ENCODE assay signal across 9 cellular contexts in genomic region chr2:7037340-7038333, GRCh38.
DNase-seq lines count a peak whose midpoint lies in the region; ATAC-seq, FAIRE-seq and TF ChIP-seq lines count a peak whose summit lies in the region.
"Had no signal": no experiment of that assay in that cellular context is flagged by ENCODE, and none has a peak within 500 bp of the region (broad histone marks: within the 10 kb centered on the region; RNA-seq: fewer than 3 reads in every experiment).

No MANE protein-coding gene starts in this region.

- H3K79me2 ChIP-seq in endothelial cell of umbilical vein (ENCODE audit: control insufficient read depth, insufficient read depth, low read length), result no peaks in the 10 kb centered on the region

- H3K9me1 ChIP-seq in endothelial cell of umbilical vein (replicated peaks; ENCODE audit: control insufficient read depth, extremely low read depth, insufficient read depth, low read length), result no peaks in the 10 kb centered on the region

- H3K4me3 ChIP-seq in endothelial cell of umbilical vein (replicated peaks in 1 of 3; ENCODE audit: insufficient read depth in 1 of 3, low read depth in 1 of 3, low read length in 3 of 3), result no peak overlapping the region

- intact Hi-C loops in activated CD8-positive, alpha-beta T cell treated with anti-CD3 and anti-CD28 coated beads for 36 hours (cut with micrococcal nuclease), result no loop called here
- intact Hi-C loops in endothelial cell of umbilical vein (cut with micrococcal nuclease), result loop anchor here (1.0 to 2.0 kb wide), 3 partner anchors 47 to 141 kb away; no protein-coding TSS in a partner anchor

- no peaks in the 10 kb centered on the region for H3K27me3 Mint-ChIP-seq in activated CD8-positive, alpha-beta T cell treated with anti-CD3 and anti-CD28 coated beads for 36 hours

- FAIRE-seq in endothelial cell of umbilical vein (lab: Jason Lieb, UNC), result peak; percentile 87

- H3K9me3 Mint-ChIP-seq in activated CD8-positive, alpha-beta T cell treated with anti-CD3 and anti-CD28 coated beads for 36 hours, result no peaks in the 10 kb centered on the region
- H3K9me3 Mint-ChIP-seq: IgD-negative memory B cell had no signal

- H3K9me3 ChIP-seq in endothelial cell of umbilical vein (replicated peaks; ENCODE audit: control insufficient read depth, insufficient read depth, low read length), result no peaks in the 10 kb centered on the region

- H4K20me1 ChIP-seq in endothelial cell of umbilical vein (replicated peaks; ENCODE audit: control insufficient read depth, extremely low read depth, insufficient read depth, low read length), result no peaks in the 10 kb centered on the region

- DNase-seq in AML-193 (lab: John Stamatoyannopoulos, UW), result peak; percentile 33 to 34
- DNase-seq in NCI-H510A treated with DMSO at 0.1 percent for 48 hours (lab: John Stamatoyannopoulos, UW), result peak; percentile 66
- DNase-seq in activated CD8-positive, alpha-beta T cell treated with anti-CD3 and anti-CD28 coated beads for 36 hours, result peak; percentile 63
- DNase-seq in endothelial cell of umbilical vein (ENCODE audit: low read depth, low spot score), result peak; percentile 52
- peak; percentile 70 for DNase-seq in mucosa of gallbladder (ENCODE audit: low spot score)
- peak; percentile 41 for DNase-seq in stromal cell of bone marrow (ENCODE audit: low read depth)

- dilution Hi-C loops in endothelial cell of umbilical vein (cut with MboI; ENCODE audit: extremely low pct_ligation_motif_present, low sequenced_read_pairs), result no loop called here

- CTCF ChIA-PET in activated CD8-positive, alpha-beta T cell treated with anti-CD3 and anti-CD28 coated beads for 36 hours (lab: Charles Lee), result interaction anchor here (0.7 to 1.5 kb wide), 4 partner anchors 11 to 210 kb away, joined by 3 to 5 read pairs (median 3); no protein-coding TSS in a partner anchor
- CTCF ChIA-PET in endothelial cell of umbilical vein (lab: Charles Lee), result interaction anchor here (0.8 to 5.9 kb wide), 4 partner anchors 9 to 140 kb away, joined by 3 to 31 read pairs (median 17); no protein-coding TSS in a partner anchor

- peak; percentile 87 for ATAC-seq in GM18858 (IDR thresholded peaks at IDR 0.05; ENCODE audit: unreplicated experiment)
- peak; percentile 84 for ATAC-seq in HG03060 (IDR thresholded peaks at IDR 0.05; ENCODE audit: low read depth, unreplicated experiment)
- peak; percentile 74 for ATAC-seq in activated CD8-positive, alpha-beta T cell treated with anti-CD3 and anti-CD28 coated beads for 36 hours

- POLR2A ChIA-PET in activated CD8-positive, alpha-beta T cell treated with anti-CD3 and anti-CD28 coated beads for 36 hours (lab: Charles Lee), result interaction anchor here (1.0 kb wide), 1 partner anchor 118 kb away, joined by 3 read pairs; no protein-coding TSS in a partner anchor
- POLR2A ChIA-PET in endothelial cell of umbilical vein (lab: Charles Lee), result no interaction called here

- H3K4me2 ChIP-seq in endothelial cell of umbilical vein (ENCODE audit: insufficient read depth, low read length), result no peak overlapping the region

- H3K4me1 Mint-ChIP-seq in activated CD8-positive, alpha-beta T cell treated with anti-CD3 and anti-CD28 coated beads for 36 hours (ENCODE audit: low read depth), result no peaks in the 10 kb centered on the region

- H3K9ac ChIP-seq in endothelial cell of umbilical vein (replicated peaks; ENCODE audit: extremely low read depth, insufficient read depth, low read length), result no peak overlapping the region

- peak; percentile 72 for TF ChIP-seq CTCF in activated CD8-positive, alpha-beta T cell treated with anti-CD3 and anti-CD28 coated beads for 36 hours (IDR thresholded peaks at IDR 0.05)
- TF ChIP-seq CTCF in endothelial cell of umbilical vein (IDR thresholded peaks at IDR 0.05; ENCODE audit: extremely low read depth in 1 of 2, insufficient read depth in 1 of 2, low read depth in 1 of 2, low read length in 2 of 2), result peak; percentile 63 to 87

- H3K36me3 Mint-ChIP-seq in activated CD8-positive, alpha-beta T cell treated with anti-CD3 and anti-CD28 coated beads for 36 hours (ENCODE audit: low read depth), result peaks cover 25% of the 10 kb centered on the region
- H3K36me3 Mint-ChIP-seq: IgD-negative memory B cell had no signal

- no peak overlapping the region for H3K27ac ChIP-seq in endothelial cell of umbilical vein (ENCODE audit: insufficient read depth, low read depth, low read length)

- no peak overlapping the region for H2AFZ ChIP-seq in endothelial cell of umbilical vein (ENCODE audit: low read depth, low read length)

- H3K27me3 ChIP-seq in endothelial cell of umbilical vein (ENCODE audit: control insufficient read depth in 2 of 2, insufficient read depth in 2 of 2, low read length in 2 of 2), result no peaks in the 10 kb centered on the region

- peaks cover 0 to 5% of the 10 kb centered on the region in 2 experiments for H3K36me3 ChIP-seq in endothelial cell of umbilical vein (ENCODE audit: control insufficient read depth in 2 of 2, extremely low read depth in 1 of 2, insufficient read depth in 2 of 2, low read length in 2 of 2)

- H3K4me1 ChIP-seq in endothelial cell of umbilical vein (ENCODE audit: control insufficient read depth, extremely low read depth, insufficient read depth, low read length), result no peaks in the 10 kb centered on the region

- no TSS peak for BruUV-seq in endothelial cell of umbilical vein (replicated peaks; lab: Mats Ljungman, UMichigan)

- H3K27ac Mint-ChIP-seq in activated CD8-positive, alpha-beta T cell treated with anti-CD3 and anti-CD28 coated beads for 36 hours, result no peak overlapping the region
- H3K27ac Mint-ChIP-seq: IgD-negative memory B cell had no signal

- H3K4me3 Mint-ChIP-seq in activated CD8-positive, alpha-beta T cell treated with anti-CD3 and anti-CD28 coated beads for 36 hours, result no peak overlapping the region
- H3K4me3 Mint-ChIP-seq: IgD-negative memory B cell had no signal

- TF ChIP-seq POLR2A in endothelial cell of umbilical vein (IDR thresholded peaks at IDR 0.05; ENCODE audit: low read depth, low read length), result no peak

TF ChIP-seq in endothelial cell of umbilical vein, 7 proteins besides CTCF, POLR2A, EP300 and RAD21:
- TF ChIP-seq POLR2AphosphoS5 (IDR thresholded peaks at IDR 0.05; ENCODE audit: insufficient read depth, low read depth, low read length) (no peak), GATA2 (IDR thresholded peaks at IDR 0.05; ENCODE audit: insufficient read depth, insufficient read length, low read depth, low read length) (no peak), JUN (IDR thresholded peaks at IDR 0.05; ENCODE audit: borderline replicate concordance, insufficient read depth, insufficient read length, low read depth) (no peak), MYC (IDR thresholded peaks at IDR 0.05; ENCODE audit: low read depth, low read length) (no peak), MAX (IDR thresholded peaks at IDR 0.05; ENCODE audit: insufficient read depth, insufficient read length) (no peak), EZH2 (IDR thresholded peaks at IDR 0.05; ENCODE audit: borderline replicate concordance, low read depth, low read length, severe bottlenecking) (no peak), FOS (IDR thresholded peaks at IDR 0.05; ENCODE audit: borderline replicate concordance, insufficient read depth, low read length) (no peak)
TF ChIP-seq in endothelial cell of umbilical vein: peak in this region for 0.
